19 cellular contexts compared by ENCODE assay signal in the genomic region with DNA sequence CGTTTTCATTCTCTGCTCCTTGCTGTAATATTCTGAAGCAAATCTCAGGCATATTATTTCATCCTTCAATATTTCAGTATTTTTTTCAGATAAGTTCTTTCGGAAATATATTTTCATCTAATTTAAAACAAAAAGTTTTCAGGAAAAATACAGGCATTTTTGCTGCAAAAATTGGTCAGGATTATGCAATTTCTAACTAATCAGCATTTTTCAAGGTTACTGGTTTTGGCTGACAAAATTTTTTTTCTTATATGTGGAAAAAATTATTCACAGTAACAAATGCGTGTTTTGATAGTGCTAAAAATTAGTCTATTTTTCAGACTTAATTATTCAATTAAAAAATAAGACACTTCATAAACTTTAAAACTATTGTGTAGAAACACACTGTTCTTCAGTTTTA.
"Had no signal": no experiment of that assay in that cellular context is flagged by ENCODE, and none has a peak within 500 bp of the region (broad histone marks: within the 10 kb centered on the region; RNA-seq: fewer than 3 reads in every experiment).

No MANE protein-coding gene starts in this region.

- H3K4me3 ChIP-seq: lower lobe of right lung, ovary, sigmoid colon, upper lobe of left lung had no signal

- FAIRE-seq: endothelial cell of umbilical vein, TTC549 had no signal

- H3K9me3 ChIP-seq: lower lobe of right lung, ovary, sigmoid colon, upper lobe of left lung had no signal

- DNase-seq: activated B cell treated with CpG ODN at 0.5 μM for 24 hours; activated CD4-positive, alpha-beta T cell treated with anti-CD3 and anti-CD28 coated beads for 48 hours; activated CD8-positive, alpha-beta memory T cell treated with anti-CD3 and anti-CD28 coated beads, Interleukin-2, amount 50 U/mL, for 48 hours; activated naive CD4-positive, alpha-beta T cell; activated naive CD8-positive, alpha-beta T cell treated with anti-CD3 and anti-CD28 coated beads, Interleukin-2, amount 10 ng/mL, durations not matched to agents 7 days and 5 days; aorta; effector CD8-positive, alpha-beta T cell; foreskin fibroblast; glutamatergic neuron; kidney glomerular epithelial cell; lower lobe of right lung; ovary; sigmoid colon; stimulated activated CD4-positive, alpha-beta T cell treated with anti-CD3 and anti-CD28 coated beads, Interleukin-4, amount 100 ng/mL, for 24 hours; stimulated activated naive CD4-positive, alpha-beta T cell; substantia nigra; upper lobe of left lung had no signal

- H3K36me3 ChIP-seq: lower lobe of right lung, ovary, sigmoid colon had no signal

- H3K27ac ChIP-seq: lower lobe of right lung had no signal

- H3K27me3 ChIP-seq: ovary, sigmoid colon, upper lobe of left lung had no signal

- ATAC-seq: lower lobe of right lung had no signal
